8 cellular contexts compared by ENCODE assay signal in the genomic region with DNA sequence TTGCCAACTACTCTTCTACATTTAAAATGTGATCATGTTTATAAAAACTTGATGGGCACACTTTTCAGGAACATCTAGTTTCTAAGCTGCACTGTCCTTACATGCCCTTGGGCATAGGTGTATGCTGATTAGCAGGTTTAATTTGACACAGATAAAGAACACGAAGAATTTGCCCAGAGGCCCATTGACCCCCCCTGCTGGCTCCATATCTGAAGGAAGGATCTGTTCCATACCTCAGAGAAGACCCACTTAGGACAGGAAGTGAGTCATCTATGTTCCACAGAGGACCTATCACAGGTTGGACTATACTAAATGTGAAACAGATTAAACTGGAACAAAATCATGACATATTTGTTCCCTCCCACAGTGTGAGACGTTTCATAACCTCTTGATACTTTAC.
DNase-seq lines count a peak whose midpoint lies in the region; ATAC-seq and TF ChIP-seq lines count a peak whose summit lies in the region.

No MANE protein-coding gene starts in this region.

- H3K4me1 ChIP-seq in aorta (ENCODE audit: control insufficient read depth in 1 of 2, insufficient read depth in 2 of 2, low read length in 2 of 2) = no peaks in the 10 kb centered on the region

- H3K27ac ChIP-seq in HL-60 (replicated peaks) = no peak overlapping the region
- no peak overlapping the region for H3K27ac ChIP-seq in aorta (ENCODE audit: low read depth in 1 of 2, low read length in 2 of 2)

- H3K4me3 ChIP-seq in HL-60 (replicated peaks; ENCODE audit: insufficient read depth, low read length) (no peak overlapping the region), choroid plexus epithelial cell (ENCODE audit: low read depth, low read length) (no peak overlapping the region), aorta (ENCODE audit: low read length in 2 of 2) (no peak overlapping the region)

- TF ChIP-seq CTCF in HL-60 (IDR thresholded peaks at IDR 0.05; ENCODE audit: insufficient read depth, low read length) (no peak), choroid plexus epithelial cell (conservative IDR thresholded peaks at IDR 0.05; ENCODE audit: low read depth, low read length) (peak; percentile 20)

- ATAC-seq in aorta (ENCODE audit: low FRiP score) (no peak), HG03469 (IDR thresholded peaks at IDR 0.05; ENCODE audit: unreplicated experiment) (no peak), GM19023 (IDR thresholded peaks at IDR 0.05; ENCODE audit: unreplicated experiment) (no peak)

- intact Hi-C loops in aorta (cut with DNase I) = loop anchor here in 1 of 2 donors (5.0 kb wide), 1 partner anchor 66 kb away; no protein-coding TSS in a partner anchor

- H3K27me3 ChIP-seq in HL-60 (ENCODE audit: insufficient read depth, poor library complexity, severe bottlenecking) (no peaks in the 10 kb centered on the region), aorta (ENCODE audit: control insufficient read depth in 1 of 2, insufficient read depth in 2 of 2, low read length in 1 of 2) (no peaks in the 10 kb centered on the region)

- no peaks in the 10 kb centered on the region for H3K9me3 ChIP-seq in aorta (ENCODE audit: control insufficient read depth, low read length)

- in situ Hi-C loops in ACHN (cut with HindIII; ENCODE audit: low pct_ligation_motif_present, low pct_unique_long_range_greater_than_20kb, low sequenced_read_pairs) = no loop called here

- DNase-seq in ACHN (peak; percentile 35), HL-60 (ENCODE audit: low read depth in 1 of 2, low spot score in 1 of 2) (peak; percentile 31 to 39), choroid plexus epithelial cell (ENCODE audit: low read depth) (peak; percentile 79), aorta (no peak)
- DNase-seq in activated CD4-positive, CD25-positive, alpha-beta regulatory T cell treated with anti-CD3 and anti-CD28 coated beads, Interleukin-2, amount 50 U/mL, for 16 hours (ENCODE audit: low read depth, low spot score) = peak; percentile 10
- peak; percentile 16 to 17 for DNase-seq in stimulated activated CD4-positive, alpha-beta T cell treated with anti-CD3 and anti-CD28 coated beads, Interleukin-1b, Interleukin-23, amount 100 ng/mL, for 1 hour (ENCODE audit: low read depth in 2 of 2)

- no peaks in the 10 kb centered on the region for H3K36me3 ChIP-seq in aorta (ENCODE audit: control insufficient read depth in 1 of 2, insufficient read depth in 2 of 2, low read length in 1 of 2)

- 48 to 56% methylated on average over 2 of the region's 2 CpGs for WGBS in aorta, 2 donors

Comparison
In these comparisons a context has a peak if more than half of its experiments do, and no peak if none do; other contexts are left out.
1. DNase-seq: peak in ACHN (single experiment), HL-60 (2 of 2), activated CD4-positive, CD25-positive, alpha-beta regulatory T cell treated with anti-CD3 and anti-CD28 coated beads, Interleukin-2, amount 50 U/mL, for 16 hours (single experiment), choroid plexus epithelial cell (single experiment) and stimulated activated CD4-positive, alpha-beta T cell treated with anti-CD3 and anti-CD28 coated beads, Interleukin-1b, Interleukin-23, amount 100 ng/mL, for 1 hour (2 of 2); none in aorta (0 of 2).